In the genomic region with DNA sequence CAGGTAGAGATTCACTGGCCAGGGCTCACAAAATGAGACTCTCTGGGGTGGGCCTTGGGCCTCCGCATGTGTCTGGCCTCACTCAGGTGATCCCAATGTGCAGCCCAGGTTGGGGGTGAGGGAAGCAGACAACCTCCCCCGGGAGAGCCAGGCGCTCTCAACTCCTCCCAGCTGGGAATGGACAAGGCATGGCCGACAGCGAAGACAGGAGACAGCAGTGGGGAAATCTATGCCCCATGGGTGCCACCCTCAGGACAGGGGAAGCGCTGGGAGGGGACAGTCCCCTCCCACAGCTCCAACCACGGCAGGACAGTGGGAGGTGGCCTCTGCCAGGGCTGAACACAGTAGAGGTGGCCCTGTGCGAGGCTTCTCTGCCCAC, we compare ENCODE assay signal across 28 cellular contexts.
"Had no signal": no experiment of that assay in that cellular context is flagged by ENCODE, and none has a peak within 500 bp of the region (broad histone marks: within the 10 kb centered on the region; RNA-seq: fewer than 3 reads in every experiment).

No MANE protein-coding gene starts in this region.

- H3K27ac Mint-ChIP-seq: activated CD4-positive, alpha-beta T cell treated with anti-CD3 and anti-CD28 coated beads for 36 hours; activated CD8-positive, alpha-beta memory T cell treated with anti-CD3 and anti-CD28 coated beads, Interleukin-2, amount 10 ng/mL, durations not matched to agents 7 days and 5 days; activated CD8-positive, alpha-beta T cell treated with anti-CD3 and anti-CD28 coated beads, Interleukin-2, amount 10 ng/mL, durations not matched to agents 7 days and 5 days; activated naive CD4-positive, alpha-beta T cell treated with anti-CD3 and anti-CD28 coated beads for 36 hours; activated naive CD8-positive, alpha-beta T cell treated with anti-CD3 and anti-CD28 coated beads, Interleukin-2, amount 10 ng/mL, durations not matched to agents 7 days and 5 days; activated T-helper 2 cell treated with anti-CD3 and anti-CD28 coated beads, Interferon-gamma antibody, Interleukin-2, Interleukin-4, amounts not matched to agents 10 μg/mL and 5 μg/mL and 100 μg/mL, durations not matched to agents 14 hours and 24 hours and 36 hours; memory B cell; natural killer cell; stimulated activated naive CD8-positive, alpha-beta T cell treated with anti-CD3 and anti-CD28 coated beads, Interleukin-15, Interleukin-2, amounts not matched to agents 100 ng/mL and 50 ng/mL, for 24 hours; T-cell; T-helper 2 cell treated with Interferon-gamma antibody and Interleukin-4, amounts not matched to agents 5 μg/mL and 100 μg/mL, for 36 hours; type B pancreatic cell had no signal

- H3K27me3 ChIP-seq: breast epithelium, esophagus muscularis mucosa, foreskin keratinocyte, heart left ventricle, neural progenitor cell, right atrium auricular region, vagina had no signal

- H3K9me3 Mint-ChIP-seq: activated naive CD4-positive, alpha-beta T cell treated with anti-CD3 and anti-CD28 coated beads for 36 hours; activated naive CD8-positive, alpha-beta T cell treated with anti-CD3 and anti-CD28 coated beads, Interleukin-2, amount 10 ng/mL, durations not matched to agents 7 days and 5 days; activated T-helper 2 cell treated with anti-CD3 and anti-CD28 coated beads, Interferon-gamma antibody, Interleukin-2, Interleukin-4, amounts not matched to agents 10 μg/mL and 5 μg/mL and 100 μg/mL, durations not matched to agents 14 hours and 24 hours and 36 hours; central memory CD8-positive, alpha-beta T cell; memory B cell; natural killer cell; neural progenitor cell; stimulated activated naive CD8-positive, alpha-beta T cell treated with anti-CD3 and anti-CD28 coated beads, Interleukin-15, Interleukin-2, amounts not matched to agents 100 ng/mL and 50 ng/mL, for 24 hours; T-cell; T-helper 2 cell treated with Interferon-gamma antibody and Interleukin-4, amounts not matched to agents 5 μg/mL and 100 μg/mL, for 36 hours; type B pancreatic cell had no signal

- H3K36me3 Mint-ChIP-seq: activated CD8-positive, alpha-beta memory T cell treated with anti-CD3 and anti-CD28 coated beads, Interleukin-2, amount 10 ng/mL, durations not matched to agents 7 days and 5 days; type B pancreatic cell had no signal

- H3K4me3 ChIP-seq: breast epithelium, esophagus muscularis mucosa, heart left ventricle, neural progenitor cell, right atrium auricular region, vagina had no signal

- H3K4me1 ChIP-seq: breast epithelium, esophagus muscularis mucosa, foreskin keratinocyte, heart left ventricle, right atrium auricular region, vagina had no signal

- H3K27me3 Mint-ChIP-seq: activated CD4-positive, alpha-beta T cell treated with anti-CD3 and anti-CD28 coated beads for 36 hours; activated CD8-positive, alpha-beta memory T cell treated with anti-CD3 and anti-CD28 coated beads, Interleukin-2, amount 10 ng/mL, durations not matched to agents 7 days and 5 days; activated naive CD8-positive, alpha-beta T cell treated with anti-CD3 and anti-CD28 coated beads, Interleukin-2, amount 10 ng/mL, durations not matched to agents 7 days and 5 days; central memory CD8-positive, alpha-beta T cell; memory B cell; stimulated activated naive CD8-positive, alpha-beta T cell treated with anti-CD3 and anti-CD28 coated beads, Interleukin-15, Interleukin-2, amounts not matched to agents 100 ng/mL and 50 ng/mL, for 24 hours; T-cell; type B pancreatic cell had no signal

- H3K36me3 ChIP-seq: breast epithelium, neural progenitor cell had no signal

- H3K4me3 Mint-ChIP-seq: activated CD4-positive, alpha-beta T cell treated with anti-CD3 and anti-CD28 coated beads for 36 hours; activated CD8-positive, alpha-beta memory T cell treated with anti-CD3 and anti-CD28 coated beads, Interleukin-2, amount 10 ng/mL, durations not matched to agents 7 days and 5 days; activated CD8-positive, alpha-beta T cell treated with anti-CD3 and anti-CD28 coated beads, Interleukin-2, amount 10 ng/mL, durations not matched to agents 7 days and 5 days; activated naive CD4-positive, alpha-beta T cell treated with anti-CD3 and anti-CD28 coated beads for 36 hours; activated naive CD8-positive, alpha-beta T cell treated with anti-CD3 and anti-CD28 coated beads, Interleukin-2, amount 10 ng/mL, durations not matched to agents 7 days and 5 days; central memory CD8-positive, alpha-beta T cell; memory B cell; natural killer cell; neural progenitor cell; stimulated activated naive CD8-positive, alpha-beta T cell treated with anti-CD3 and anti-CD28 coated beads, Interleukin-15, Interleukin-2, amounts not matched to agents 100 ng/mL and 50 ng/mL, for 24 hours; T-cell; T-helper 2 cell treated with Interferon-gamma antibody and Interleukin-4, amounts not matched to agents 5 μg/mL and 100 μg/mL, for 36 hours; type B pancreatic cell had no signal

- H3K9me3 ChIP-seq: breast epithelium, esophagus muscularis mucosa, heart left ventricle, right atrium auricular region, vagina had no signal

- DNase-seq: activated CD4-positive, alpha-beta T cell treated with anti-CD3 and anti-CD28 coated beads for 36 hours; activated CD4-positive, CD25-positive, alpha-beta regulatory T cell; activated CD8-positive, alpha-beta memory T cell treated with anti-CD3 and anti-CD28 coated beads, Interleukin-2, amount 10 ng/mL, durations not matched to agents 7 days and 5 days; activated CD8-positive, alpha-beta T cell treated with anti-CD3 and anti-CD28 coated beads, Interleukin-2, amount 10 ng/mL, durations not matched to agents 7 days and 5 days; activated naive CD4-positive, alpha-beta T cell treated with anti-CD3 and anti-CD28 coated beads for 36 hours; activated naive CD8-positive, alpha-beta T cell treated with anti-CD3 and anti-CD28 coated beads, Interleukin-2, amount 10 ng/mL, durations not matched to agents 7 days and 5 days; activated T-cell treated with anti-CD3 and anti-CD28 coated beads, Interleukin-2, amount 50 U/mL, for 48 hours; amniotic stem cell; dermis blood vessel endothelial cell; effector CD4-positive, alpha-beta T cell; foreskin keratinocyte; hypothalamus; natural killer cell; stimulated activated CD4-positive, alpha-beta T cell treated with anti-CD3 and anti-CD28 coated beads, Interleukin-4, amount 100 ng/mL, for 1 hour; substantia nigra; T-cell had no signal

- H3K4me1 Mint-ChIP-seq: activated CD4-positive, alpha-beta T cell treated with anti-CD3 and anti-CD28 coated beads for 36 hours; activated CD8-positive, alpha-beta memory T cell treated with anti-CD3 and anti-CD28 coated beads, Interleukin-2, amount 10 ng/mL, durations not matched to agents 7 days and 5 days; activated naive CD8-positive, alpha-beta T cell treated with anti-CD3 and anti-CD28 coated beads, Interleukin-2, amount 10 ng/mL, durations not matched to agents 7 days and 5 days; central memory CD8-positive, alpha-beta T cell; natural killer cell; T-cell had no signal

- H3K4me2 ChIP-seq: neural progenitor cell had no signal

- H3K27ac ChIP-seq: breast epithelium, esophagus muscularis mucosa, foreskin keratinocyte, heart left ventricle, neural progenitor cell, right atrium auricular region, vagina had no signal

- H3K9ac ChIP-seq: neural progenitor cell had no signal
